In genomic region chr5:122236270-122236669, GRCh38 we compare ENCODE assay signal across 17 cellular contexts.
DNase-seq lines count a peak whose midpoint lies in the region; ATAC-seq, FAIRE-seq and TF ChIP-seq lines count a peak whose summit lies in the region.
"Had no signal": no experiment of that assay in that cellular context is flagged by ENCODE, and none has a peak within 500 bp of the region (broad histone marks: within the 10 kb centered on the region; RNA-seq: fewer than 3 reads in every experiment).

No MANE protein-coding gene starts in this region.

- H3K36me3 ChIP-seq in H7 (replicated peaks; ENCODE audit: control insufficient read depth, insufficient read depth, low read length): no peaks in the 10 kb centered on the region
- no peaks in the 10 kb centered on the region for H3K36me3 ChIP-seq in keratinocyte (ENCODE audit: control insufficient read depth in 2 of 2, extremely low read depth in 1 of 2, insufficient read depth in 2 of 2, low read length in 2 of 2)
- no peaks in the 10 kb centered on the region for H3K36me3 ChIP-seq in right lobe of liver
- no peaks in the 10 kb centered on the region for H3K36me3 ChIP-seq in endodermal cell (ENCODE audit: control insufficient read depth, insufficient read depth, low read length)
- H3K36me3 ChIP-seq: HAP-1 had no signal

- 58% methylated on average over 2 of the region's 2 CpGs for WGBS in right lobe of liver (ENCODE audit: insufficient coverage, low coverage, low lambda C conversion rate, missing lambda C conversion rate)
- WGBS in endodermal cell (ENCODE audit: insufficient coverage in 1 of 2, insufficient read length in 1 of 2), 2 experiments: 52 to 56% methylated on average over 2 of the region's 2 CpGs

- no peak overlapping the region for H2AFZ ChIP-seq in keratinocyte (ENCODE audit: control insufficient read depth, low read length)
- H2AFZ ChIP-seq: PC-9 had no signal

- H3K4me1 ChIP-seq in keratinocyte (ENCODE audit: control insufficient read depth, extremely low read depth, insufficient read depth, low read length) (peaks cover 14% of the 10 kb centered on the region), right lobe of liver (no peaks in the 10 kb centered on the region), endodermal cell (ENCODE audit: control insufficient read depth, insufficient read depth, low read length) (no peaks in the 10 kb centered on the region)
- H3K4me1 ChIP-seq: A549, HAP-1 had no signal

- no peaks in the 10 kb centered on the region for H3K9me1 ChIP-seq in keratinocyte (ENCODE audit: control insufficient read depth, extremely low read depth, insufficient read depth, low read length)

- no peaks in the 10 kb centered on the region for H3K4me1 Mint-ChIP-seq in endodermal cell
- H3K4me1 Mint-ChIP-seq: CD4-positive, CD25-positive, alpha-beta regulatory T cell had no signal

- H3K79me2 ChIP-seq in keratinocyte (ENCODE audit: control insufficient read depth, insufficient read depth, low read length): no peaks in the 10 kb centered on the region

- no peak overlapping the region for H3K4me2 ChIP-seq in keratinocyte (ENCODE audit: control insufficient read depth, extremely low read depth, insufficient read depth, low read depth, low read length)
- H3K4me2 ChIP-seq: A549, PC-9 had no signal

- no peaks in the 10 kb centered on the region for H3K27me3 Mint-ChIP-seq in endodermal cell (ENCODE audit: insufficient read depth)
- H3K27me3 Mint-ChIP-seq: CD4-positive, CD25-positive, alpha-beta regulatory T cell had no signal

- DNase-seq in AG08395 (ENCODE audit: low spot score) (peak; percentile 6), H7 (peak; percentile 2), RWPE1 (ENCODE audit: low spot score) (peak; percentile 38), keratinocyte (ENCODE audit: low read depth, low spot score) (peak; percentile 28), COR-L47 (lab: John Stamatoyannopoulos, UW) (no peak), right lobe of liver (no peak), endodermal cell (no peak), HuH-7.5 (ENCODE audit: low spot score) (no peak)
- DNase-seq: AML-193; CD4-positive, CD25-positive, alpha-beta regulatory T cell; DMS79 treated with DMSO at 0.1 percent for 48 hours; NCI-H1436 treated with DMSO at 0.1 percent for 48 hours; NCI-H2227 treated with DMSO at 0.1 percent for 48 hours; PC-9; SHP77 treated with DMSO at 0.1 percent for 48 hours had no signal

- H3K9ac ChIP-seq in keratinocyte (ENCODE audit: control insufficient read depth, extremely low read depth, insufficient read depth, low read length): no peak overlapping the region
- H3K9ac ChIP-seq in endodermal cell (ENCODE audit: extremely low read depth, low read length, poor library complexity, severe bottlenecking): no peak overlapping the region

- TF ChIP-seq CTCF in RWPE1 (conservative IDR thresholded peaks at IDR 0.05; ENCODE audit: low read depth) (no peak), keratinocyte (optimal IDR thresholded peaks at IDR 0.05 in 1 of 3, IDR thresholded peaks at IDR 0.05 in 1 of 3, conservative IDR thresholded peaks at IDR 0.05 in 1 of 3; ENCODE audit: extremely low read depth in 1 of 3, insufficient read depth in 2 of 3, low read length in 3 of 3) (peak in 1 of 3 experiments; percentile 26), right lobe of liver (IDR thresholded peaks at IDR 0.05) (no peak), endodermal cell (conservative IDR thresholded peaks at IDR 0.05) (no peak)

- H3K36me3 Mint-ChIP-seq in endodermal cell (ENCODE audit: low read depth): no peaks in the 10 kb centered on the region
- H3K36me3 Mint-ChIP-seq: CD4-positive, CD25-positive, alpha-beta regulatory T cell had no signal

- CTCF ChIA-PET in RWPE1 (lab: Yijun Ruan, JAX): interaction anchor here (0.6 to 0.8 kb wide), 3 partner anchors 32 to 41 kb away, joined by 3 to 4 read pairs (median 4); no protein-coding TSS in a partner anchor

- no peaks in the 10 kb centered on the region for H3K27me3 ChIP-seq in H7 (ENCODE audit: control insufficient read depth, insufficient read depth, low read length)
- no peaks in the 10 kb centered on the region for H3K27me3 ChIP-seq in keratinocyte (ENCODE audit: control insufficient read depth, extremely low read depth, insufficient read depth, low read length)
- H3K27me3 ChIP-seq in right lobe of liver: no peaks in the 10 kb centered on the region
- no peaks in the 10 kb centered on the region for H3K27me3 ChIP-seq in endodermal cell (ENCODE audit: control insufficient read depth, insufficient read depth, low read length, poor library complexity, severe bottlenecking)

- H3K27ac Mint-ChIP-seq in endodermal cell: no peak overlapping the region
- H3K27ac Mint-ChIP-seq: CD4-positive, CD25-positive, alpha-beta regulatory T cell had no signal

- peak; percentile 76 for FAIRE-seq in keratinocyte (lab: Jason Lieb, UNC)
- FAIRE-seq: A549 had no signal

- H3K27ac ChIP-seq in RWPE1 (no peak overlapping the region), keratinocyte (ENCODE audit: control insufficient read depth, insufficient read depth, low read length) (no peak overlapping the region), right lobe of liver (no peak overlapping the region), endodermal cell (ENCODE audit: low read depth, low read length) (no peak overlapping the region)
- H3K27ac ChIP-seq: A549, PC-9 had no signal

- no peaks in the 10 kb centered on the region for H4K20me1 ChIP-seq in keratinocyte (ENCODE audit: control insufficient read depth, extremely low read depth, insufficient read depth, low read length)

- intact Hi-C loops in right lobe of liver (cut with DNase I): no loop called here

- POLR2A ChIA-PET in RWPE1 (lab: Yijun Ruan, JAX; ENCODE audit: low non-redundant PET): no interaction called here

- H3K9me3 Mint-ChIP-seq in endodermal cell: no peaks in the 10 kb centered on the region

- TF ChIP-seq POLR2A in right lobe of liver (IDR thresholded peaks at IDR 0.05): no peak

- H3K4me3 ChIP-seq in H7 (ENCODE audit: insufficient read depth, low read depth, low read length) (no peak overlapping the region), keratinocyte (ENCODE audit: control insufficient read depth in 2 of 3, extremely low read depth in 1 of 3, insufficient read depth in 2 of 3, low read depth in 1 of 3, low read length in 3 of 3) (no peak overlapping the region), right lobe of liver (no peak overlapping the region), endodermal cell (ENCODE audit: low read length) (no peak overlapping the region)
- H3K4me3 ChIP-seq: A549, HAP-1, PC-9 had no signal

- dilution Hi-C loops in keratinocyte (cut with MboI; ENCODE audit: extremely low pct_ligation_motif_present, low sequenced_read_pairs): no loop called here

- H3K4me3 Mint-ChIP-seq in endodermal cell: no peak overlapping the region
- H3K4me3 Mint-ChIP-seq: CD4-positive, CD25-positive, alpha-beta regulatory T cell had no signal

- no peak for ATAC-seq in right lobe of liver
- ATAC-seq: A549 had no signal

- no peaks in the 10 kb centered on the region for H3K9me3 ChIP-seq in keratinocyte (ENCODE audit: control insufficient read depth, low read depth, low read length)
- H3K9me3 ChIP-seq in right lobe of liver: no peaks in the 10 kb centered on the region
- H3K9me3 ChIP-seq in endodermal cell (ENCODE audit: control insufficient read depth, low read length): no peaks in the 10 kb centered on the region
- H3K9me3 ChIP-seq: A549 had no signal

Comparison
In these comparisons a context has a peak if more than half of its experiments do, and no peak if none do; other contexts are left out.
1. DNase-seq: peak in AG08395 (single experiment), H7 (single experiment), RWPE1 (single experiment) and keratinocyte (single experiment); none in COR-L47 (single experiment), right lobe of liver (0 of 3), endodermal cell (single experiment) and HuH-7.5 (single experiment).